8 cellular contexts compared by ENCODE assay signal in the genomic region with DNA sequence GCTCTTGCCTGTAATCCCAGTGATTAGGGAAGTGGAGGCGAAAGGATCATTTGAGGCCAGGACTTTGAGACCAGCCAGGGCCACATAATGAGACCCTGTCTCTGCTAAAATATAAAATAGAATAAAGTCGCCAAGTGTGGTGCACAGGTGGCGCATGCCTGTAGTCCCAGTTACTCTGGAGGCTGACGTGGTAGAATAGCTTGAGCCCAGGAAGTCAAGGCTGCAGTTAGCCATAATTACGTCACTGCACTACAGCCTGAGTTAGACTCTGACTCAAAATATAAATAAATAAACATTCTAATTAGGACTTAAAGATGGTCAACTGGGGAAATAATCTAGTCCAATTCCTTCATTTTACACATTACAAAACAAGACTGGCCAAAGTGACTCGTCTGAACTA. TPM values are rescaled to one million over a fixed set of nuclear protein-coding genes. Genes with fewer than 3 reads are reported as not detected.
DNase-seq lines count a peak whose midpoint lies in the region; ATAC-seq lines count a peak whose summit lies in the region.

No MANE protein-coding gene starts in this region.

- peak overlapping the region; percentile 98 for H3K4me3 Mint-ChIP-seq in activated T-cell treated with anti-CD3 and anti-CD28 coated beads, Interleukin-2, amount 50 U/mL, for 4 hours

- H3K9me3 Mint-ChIP-seq in activated T-cell treated with anti-CD3 and anti-CD28 coated beads, Interleukin-2, amount 50 U/mL, for 4 hours: no peaks in the 10 kb centered on the region

- no peaks in the 10 kb centered on the region for H3K27me3 Mint-ChIP-seq in activated T-cell treated with anti-CD3 and anti-CD28 coated beads, Interleukin-2, amount 50 U/mL, for 4 hours (ENCODE audit: low read depth)

- H3K36me3 Mint-ChIP-seq in activated T-cell treated with anti-CD3 and anti-CD28 coated beads, Interleukin-2, amount 50 U/mL, for 4 hours (ENCODE audit: insufficient read depth): peaks cover 29% of the 10 kb centered on the region

- peaks cover 34% of the 10 kb centered on the region for H3K4me1 Mint-ChIP-seq in activated T-cell treated with anti-CD3 and anti-CD28 coated beads, Interleukin-2, amount 50 U/mL, for 4 hours (ENCODE audit: low read depth)

- peak in 1 of 2 donors; percentile 16 for ATAC-seq in activated T-cell treated with anti-CD3 and anti-CD28 coated beads, Interleukin-2, amount 50 U/mL, for 4 hours

- DNase-seq in activated T-cell treated with anti-CD3 and anti-CD28 coated beads, Interleukin-2, amount 50 U/mL, for 4 hours: no peak
- no peak for DNase-seq in activated T-cell treated with anti-CD3 and anti-CD28 coated beads for 4 hours
- peak; percentile 80 for DNase-seq in M059J (ENCODE audit: low read depth)
- DNase-seq in activated CD4-positive, alpha-beta T cell treated with anti-CD3 and anti-CD28 coated beads, Interleukin-2, amount 50 U/mL, for 48 hours: peak; percentile 12 to 28
- peak; percentile 40 for DNase-seq in fibroblast of the conjunctiva (ENCODE audit: low read depth)
- peak; percentile 5 for DNase-seq in pons (ENCODE audit: low spot score)
- no peak for DNase-seq in inferior parietal cortex (ENCODE audit: extremely low spot score)
- DNase-seq in NCI-H524 treated with DMSO at 0.1 percent for 48 hours (lab: John Stamatoyannopoulos, UW): no peak

RNA-seq across cellular contexts. Expression of a gene that starts 0.8 kb away (rescaled TPM):
- total RNA-seq in activated T-cell treated with anti-CD3 and anti-CD28 coated beads, Interleukin-2, amount 50 U/mL, for 4 hours: 100 to 1,000 TPM; 725 to 810 (median 747) TPM
- 669 and 764 TPM in 2 replicates for total RNA-seq in M059J (2014; rRNA removed; shearing (Covaris generic))

RNA-seq across cellular contexts. Expression of a gene that starts 10.7 kb away (rescaled TPM):
- not detected for total RNA-seq in activated T-cell treated with anti-CD3 and anti-CD28 coated beads, Interleukin-2, amount 50 U/mL, for 4 hours
- not detected in 2 replicates for total RNA-seq in M059J (2014; rRNA removed; shearing (Covaris generic))

RNA-seq across cellular contexts. Expression of a gene that starts 12.8 kb away (rescaled TPM):
- 1 to 10 TPM; 1.4 to 1.9 (median 1.8) TPM for total RNA-seq in activated T-cell treated with anti-CD3 and anti-CD28 coated beads, Interleukin-2, amount 50 U/mL, for 4 hours
- 0.12 TPM in 1 of 2 replicates, not detected in the other for total RNA-seq in M059J (2014; rRNA removed; shearing (Covaris generic))

RNA-seq across cellular contexts. Expression of a gene that starts 41.4 kb away (rescaled TPM):
- 100 to 1,000 TPM in 1 of 3 donors, 10 to 100 TPM in 2; 97.5 to 110 (median 99.4) TPM for total RNA-seq in activated T-cell treated with anti-CD3 and anti-CD28 coated beads, Interleukin-2, amount 50 U/mL, for 4 hours
- 106 and 128 TPM in 2 replicates for total RNA-seq in M059J (2014; rRNA removed; shearing (Covaris generic))

RNA-seq across cellular contexts. Expression of a gene that starts 53.9 kb away (rescaled TPM):
- total RNA-seq in activated T-cell treated with anti-CD3 and anti-CD28 coated beads, Interleukin-2, amount 50 U/mL, for 4 hours: 100 to 1,000 TPM; 428 to 473 (median 440) TPM
- 273 and 299 TPM in 2 replicates for total RNA-seq in M059J (2014; rRNA removed; shearing (Covaris generic))

Comparison
In these comparisons a context has a peak if more than half of its experiments do, and no peak if none do; other contexts are left out.
1. DNase-seq: peak in M059J (single experiment), activated CD4-positive, alpha-beta T cell treated with anti-CD3 and anti-CD28 coated beads, Interleukin-2, amount 50 U/mL, for 48 hours (2 of 2), fibroblast of the conjunctiva (single experiment) and pons (single experiment); none in activated T-cell treated with anti-CD3 and anti-CD28 coated beads, Interleukin-2, amount 50 U/mL, for 4 hours (single experiment), activated T-cell treated with anti-CD3 and anti-CD28 coated beads for 4 hours (single experiment), inferior parietal cortex (single experiment) and NCI-H524 treated with DMSO at 0.1 percent for 48 hours (single experiment).